11 cellular contexts compared by ENCODE assay signal in genomic region chr9:128587453-128587852, GRCh38. TPM values are rescaled to one million over a fixed set of nuclear protein-coding genes. Genes with fewer than 3 reads are reported as not detected.
A peak's percentile ranks its signal among the peaks of the same experiment; 100 is the strongest.
DNase-seq lines count a peak whose midpoint lies in the region; ATAC-seq and TF ChIP-seq lines count a peak whose summit lies in the region.
"Had no signal": no experiment of that assay in that cellular context is flagged by ENCODE, and none has a peak within 500 bp of the region (broad histone marks: within the 10 kb centered on the region; RNA-seq: fewer than 3 reads in every experiment).

No MANE protein-coding gene starts in this region.

- 62 to 69% methylated on average over 6 of the region's 6 CpGs for WGBS in upper lobe of left lung, 2 donors

- H3K4me3 ChIP-seq in upper lobe of left lung = no peak overlapping the region
- H3K4me3 ChIP-seq: sigmoid colon, testis had no signal

- no peak for TF ChIP-seq CTCF in GM10266 (IDR thresholded peaks at IDR 0.05; ENCODE audit: control insufficient read depth, insufficient read depth, low read depth, missing control alignments)
- no peak for TF ChIP-seq CTCF in upper lobe of left lung (IDR thresholded peaks at IDR 0.05)

- DNase-seq in GM10266 (ENCODE audit: extremely low spot score) = peak; percentile 18
- peak; percentile 11 for DNase-seq in activated CD4-positive, alpha-beta T cell treated with anti-CD3 and anti-CD28 coated beads for 1 hour
- DNase-seq in activated naive CD4-positive, alpha-beta T cell treated with anti-CD3 and anti-CD28 coated beads, Interleukin-2, amount 50 U/mL, for 16 hours = peak; percentile 61
- peak; percentile 7 for DNase-seq in stimulated activated CD4-positive, alpha-beta T cell treated with anti-CD3 and anti-CD28 coated beads, Interleukin-2, amount 100 ng/mL, for 4 hours (ENCODE audit: low read depth)
- DNase-seq in upper lobe of left lung = no peak
- DNase-seq in cerebellar cortex (ENCODE audit: low spot score) = no peak
- DNase-seq: NCI-H748 treated with DMSO at 0.1 percent for 48 hours, sigmoid colon, testis had no signal

- H3K27ac ChIP-seq in upper lobe of left lung = no peak overlapping the region
- H3K27ac ChIP-seq: sigmoid colon, testis had no signal

- H3K9me3 ChIP-seq in upper lobe of left lung = no peaks in the 10 kb centered on the region
- H3K9me3 ChIP-seq: sigmoid colon, testis had no signal

- ATAC-seq in upper lobe of left lung (ENCODE audit: low FRiP score in 2 of 2) = no peak
- no peak for ATAC-seq in GM21390 (IDR thresholded peaks at IDR 0.05; ENCODE audit: unreplicated experiment)
- ATAC-seq in GM21381 (IDR thresholded peaks at IDR 0.05; ENCODE audit: unreplicated experiment) = no peak

- no peaks in the 10 kb centered on the region for H3K4me1 ChIP-seq in upper lobe of left lung
- H3K4me1 ChIP-seq: sigmoid colon, testis had no signal

- no peak for TF ChIP-seq POLR2A in upper lobe of left lung (IDR thresholded peaks at IDR 0.05)

- TF ChIP-seq EP300 in upper lobe of left lung (IDR thresholded peaks at IDR 0.05) = no peak

- H3K36me3 ChIP-seq in upper lobe of left lung = peaks cover 75 to 100% (median 94%) of the 10 kb centered on the region in 4 donors

- no peaks in the 10 kb centered on the region for H3K27me3 ChIP-seq in upper lobe of left lung
- H3K27me3 ChIP-seq: sigmoid colon, testis had no signal

RNA-seq across cellular contexts. Expression of gene SPTAN1, which starts 35.1 kb away (rescaled TPM):
- 100 to 1,000 TPM; 254 to 547 (median 401) TPM for total RNA-seq in upper lobe of left lung

Comparison
In these comparisons a context has a peak if more than half of its experiments do, and no peak if none do; other contexts are left out.
1. DNase-seq: peak in GM10266 (single experiment), activated CD4-positive, alpha-beta T cell treated with anti-CD3 and anti-CD28 coated beads for 1 hour (single experiment), activated naive CD4-positive, alpha-beta T cell treated with anti-CD3 and anti-CD28 coated beads, Interleukin-2, amount 50 U/mL, for 16 hours (single experiment) and stimulated activated CD4-positive, alpha-beta T cell treated with anti-CD3 and anti-CD28 coated beads, Interleukin-2, amount 100 ng/mL, for 4 hours (single experiment); none in upper lobe of left lung (0 of 2) and cerebellar cortex (single experiment).